ENCODE assay signal across 17 cellular contexts in the genomic region with DNA sequence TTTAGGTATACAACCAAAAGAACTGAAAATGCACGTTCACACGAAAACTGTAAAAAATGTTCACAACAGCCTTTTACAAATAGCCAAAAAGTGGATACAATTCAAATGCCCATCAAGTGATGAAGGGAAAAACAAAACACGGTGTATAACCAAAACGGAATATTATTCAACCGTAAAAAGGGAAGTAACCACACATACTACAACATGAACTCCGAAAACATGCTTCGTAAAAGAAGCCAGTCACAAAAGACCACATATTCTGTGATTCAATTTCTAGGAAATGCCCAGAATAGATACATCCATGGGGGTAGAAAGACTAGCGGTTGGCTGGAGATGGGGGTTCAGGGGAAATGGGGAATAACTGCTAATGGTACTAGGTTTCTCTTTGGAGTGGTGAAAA.
"Had no signal": no experiment of that assay in that cellular context is flagged by ENCODE, and none has a peak within 500 bp of the region (broad histone marks: within the 10 kb centered on the region; RNA-seq: fewer than 3 reads in every experiment).

No MANE protein-coding gene starts in this region.

- H3K9me3 ChIP-seq: body of pancreas, gastrocnemius medialis, tibial nerve had no signal

- ATAC-seq: body of pancreas, gastrocnemius medialis, left ventricle myocardium superior had no signal

- H3K9ac ChIP-seq: neural progenitor cell, parathyroid adenoma had no signal

- H3K27ac Mint-ChIP-seq: activated T-helper 2 cell treated with anti-CD3 and anti-CD28 coated beads, Interferon-gamma antibody, Interleukin-2, Interleukin-4, amounts not matched to agents 10 μg/mL and 5 μg/mL and 100 μg/mL, durations not matched to agents 14 hours and 24 hours and 36 hours; neural progenitor cell had no signal

- H3K27me3 ChIP-seq: body of pancreas, gastrocnemius medialis, neural progenitor cell, tibial nerve had no signal

- H3K4me2 ChIP-seq: neural progenitor cell had no signal

- H3K27ac ChIP-seq: body of pancreas, gastrocnemius medialis, neural progenitor cell, parathyroid adenoma, tibial nerve had no signal

- H3K4me3 Mint-ChIP-seq: neural progenitor cell had no signal

- DNase-seq: activated CD4-positive, alpha-beta T cell treated with anti-CD3 and anti-CD28 coated beads, Interleukin-2, amount 50 U/mL, for 1 hour; activated naive CD4-positive, alpha-beta T cell treated with anti-CD3 and anti-CD28 coated beads, Interleukin-2, amount 50 U/mL, for 16 hours; activated T-cell treated with anti-CD3 and anti-CD28 coated beads for 4 hours; amniotic stem cell; body of pancreas; central memory CD4-positive, alpha-beta T cell; cortex of kidney; effector CD8-positive, alpha-beta T cell; gastrocnemius medialis; islet precursor cell; left ventricle myocardium superior; stimulated activated CD4-positive, alpha-beta T cell treated with anti-CD3 and anti-CD28 coated beads, Interleukin-4, amount 100 ng/mL, for 24 hours; T1000 had no signal

- H3K9me3 Mint-ChIP-seq: activated T-helper 2 cell treated with anti-CD3 and anti-CD28 coated beads, Interferon-gamma antibody, Interleukin-2, Interleukin-4, amounts not matched to agents 10 μg/mL and 5 μg/mL and 100 μg/mL, durations not matched to agents 14 hours and 24 hours and 36 hours; neural progenitor cell had no signal

- H3K36me3 ChIP-seq: gastrocnemius medialis, neural progenitor cell had no signal

- H2AFZ ChIP-seq: neural progenitor cell, parathyroid adenoma had no signal

- H3K4me3 ChIP-seq: body of pancreas, gastrocnemius medialis, neural progenitor cell, tibial nerve had no signal
